ENCODE assay signal across 8 cellular contexts in genomic region chr20:63641792-63642517, GRCh38. TPM values are rescaled to one million over a fixed set of nuclear protein-coding genes. Genes with fewer than 3 reads are reported as not detected.
A peak's percentile ranks its signal among the peaks of the same experiment; 100 is the strongest.
DNase-seq lines count a peak whose midpoint lies in the region; ATAC-seq and TF ChIP-seq lines count a peak whose summit lies in the region.

No MANE protein-coding gene starts in this region.

- DNase-seq in AG04450 (ENCODE audit: low read depth, low spot score) = no peak
- peak; percentile 82 for DNase-seq in NCI-H345 treated with DMSO at 0.1 percent for 48 hours (lab: John Stamatoyannopoulos, UW; ENCODE audit: unreplicated experiment)
- DNase-seq in activated CD4-positive, alpha-beta T cell treated with anti-CD3 and anti-CD28 coated beads, Interleukin-2, amount 10 ng/mL, durations not matched to agents 24 days and 14 days = peak; percentile 99
- DNase-seq in dedifferentiated amniotic fluid mesenchymal stem cell (ENCODE audit: extremely low spot score) = peak; percentile 58
- DNase-seq in left lung = peak; percentile 88 to 97
- DNase-seq in stimulated activated CD4-positive, alpha-beta T cell treated with anti-CD3 and anti-CD28 coated beads, Interleukin-4, amount 100 ng/mL, for 24 hours = peak; percentile 97

- H3K27ac ChIP-seq in AG04450 (ENCODE audit: low read depth, low read length) (no peak overlapping the region), left lung (peak overlapping the region; percentile 84 to 94)

- H3K4me3 Mint-ChIP-seq in activated CD4-positive, alpha-beta T cell treated with anti-CD3 and anti-CD28 coated beads, Interleukin-2, amount 10 ng/mL, durations not matched to agents 24 days and 14 days = peak overlapping the region; percentile 75

- TF ChIP-seq CTCF in AG04450 (IDR thresholded peaks at IDR 0.05; ENCODE audit: low read depth, low read length) = peak; percentile 43
- peak in 1 of 2 donors; percentile 49 for TF ChIP-seq CTCF in left lung (IDR thresholded peaks at IDR 0.05)

- H3K36me3 Mint-ChIP-seq in activated CD4-positive, alpha-beta T cell treated with anti-CD3 and anti-CD28 coated beads, Interleukin-2, amount 10 ng/mL, durations not matched to agents 24 days and 14 days (ENCODE audit: low read depth) = peaks cover 2% of the 10 kb centered on the region

- CTCF ChIA-PET in AG04450 (lab: Charles Lee) = interaction anchor here (0.6 to 2.3 kb wide), 5 partner anchors 104 to 1301 kb away, joined by 3 to 10 read pairs (median 3); partner anchors contain the start of genes PRPF6 and PTK6

- H3K27me3 ChIP-seq in AG04450 (ENCODE audit: control insufficient read depth, insufficient read depth, low read length) (no peaks in the 10 kb centered on the region), left lung (no peaks in the 10 kb centered on the region)

- H3K4me3 ChIP-seq in AG04450 (ENCODE audit: low read depth, low read length) = peak overlapping the region; percentile 55
- peak overlapping the region; percentile 33 to 63 for H3K4me3 ChIP-seq in left lung

- no peaks in the 10 kb centered on the region; the same call in 1 of the 2 replicates for H3K9me3 ChIP-seq in AG04450 (ENCODE audit: control insufficient read depth, insufficient read depth, low read length)
- H3K9me3 ChIP-seq in left lung = no peaks in the 10 kb centered on the region

- intact Hi-C loops in activated CD4-positive, alpha-beta T cell treated with anti-CD3 and anti-CD28 coated beads, Interleukin-2, amount 10 ng/mL, durations not matched to agents 24 days and 14 days (cut with micrococcal nuclease) = no loop called here
- intact Hi-C loops in left lung (cut with DNase I) = no loop called here

- H3K9me3 Mint-ChIP-seq in activated CD4-positive, alpha-beta T cell treated with anti-CD3 and anti-CD28 coated beads, Interleukin-2, amount 10 ng/mL, durations not matched to agents 24 days and 14 days = no peaks in the 10 kb centered on the region

- POLR2A ChIA-PET in AG04450 (lab: Yijun Ruan, JAX) = interaction anchor here (0.7 to 2.0 kb wide), 3 partner anchors 10 to 66 kb away, joined by 3 to 6 read pairs (median 4); partner anchors contain the start of genes ARFRP1 and GMEB2

- peaks cover 0 to 45% of the 10 kb centered on the region in 2 donors for H3K4me1 ChIP-seq in left lung

- peaks cover 6% of the 10 kb centered on the region for H3K27me3 Mint-ChIP-seq in activated CD4-positive, alpha-beta T cell treated with anti-CD3 and anti-CD28 coated beads, Interleukin-2, amount 10 ng/mL, durations not matched to agents 24 days and 14 days

- ATAC-seq in GM18873 (IDR thresholded peaks at IDR 0.05; ENCODE audit: low FRiP score, unreplicated experiment) (peak; percentile 53), HG03135 (IDR thresholded peaks at IDR 0.05; ENCODE audit: unreplicated experiment) (peak; percentile 57), left lung (peak; percentile 93)

- H3K36me3 ChIP-seq in left lung = no peaks in the 10 kb centered on the region

- H3K27ac Mint-ChIP-seq in activated CD4-positive, alpha-beta T cell treated with anti-CD3 and anti-CD28 coated beads, Interleukin-2, amount 10 ng/mL, durations not matched to agents 24 days and 14 days = peak overlapping the region; percentile 20

- H3K4me1 Mint-ChIP-seq in activated CD4-positive, alpha-beta T cell treated with anti-CD3 and anti-CD28 coated beads, Interleukin-2, amount 10 ng/mL, durations not matched to agents 24 days and 14 days = peaks cover 26% of the 10 kb centered on the region

RNA-seq across cellular contexts. Expression of gene STMN3, which starts 11.3 kb away (rescaled TPM):
- 21.8 and 26.9 TPM in 2 replicates for polyA plus RNA-seq in AG04450 (2011; rRNA removed)
- 11.3 and 13.3 TPM in 2 replicates for polyA minus RNA-seq in AG04450 (2011; rRNA and poly(A)+ RNA removed)
- 9.7 and 10.7 TPM in 2 replicates for total RNA-seq in activated CD4-positive, alpha-beta T cell treated with anti-CD3 and anti-CD28 coated beads, Interleukin-2, amount 10 ng/mL, durations not matched to agents 24 days and 14 days
- 10 to 100 TPM; 12.6 to 13.1 TPM for total RNA-seq in left lung

RNA-seq across cellular contexts. Expression of gene GMEB2, which starts 15.1 kb away (rescaled TPM):
- 6.3 and 7.3 TPM in 2 replicates for polyA plus RNA-seq in AG04450 (2011; rRNA removed)
- polyA minus RNA-seq in AG04450 (2011; rRNA and poly(A)+ RNA removed) = 6.6 and 7.3 TPM in 2 replicates
- 13.9 and 14.1 TPM in 2 replicates for total RNA-seq in activated CD4-positive, alpha-beta T cell treated with anti-CD3 and anti-CD28 coated beads, Interleukin-2, amount 10 ng/mL, durations not matched to agents 24 days and 14 days
- total RNA-seq in left lung = 1 to 10 TPM; 8.1 to 9.8 TPM

RNA-seq across cellular contexts. Expression of gene RTEL1, which starts 16.2 kb away (rescaled TPM):
- polyA plus RNA-seq in AG04450 (2011; rRNA removed) = 11.3 and 14.6 TPM in 2 replicates
- polyA minus RNA-seq in AG04450 (2011; rRNA and poly(A)+ RNA removed) = 25.6 and 41.1 TPM in 2 replicates
- total RNA-seq in activated CD4-positive, alpha-beta T cell treated with anti-CD3 and anti-CD28 coated beads, Interleukin-2, amount 10 ng/mL, durations not matched to agents 24 days and 14 days = 60.7 and 64.7 TPM in 2 replicates
- 10 to 100 TPM; 22.3 to 38.8 TPM for total RNA-seq in left lung

RNA-seq across cellular contexts. Expression of gene TNFRSF6B, which starts 54.5 kb away (rescaled TPM):
- polyA plus RNA-seq in AG04450 (2011; rRNA removed) = 2.5 and 5.2 TPM in 2 replicates
- 0.74 and 1.2 TPM in 2 replicates for polyA minus RNA-seq in AG04450 (2011; rRNA and poly(A)+ RNA removed)
- total RNA-seq in activated CD4-positive, alpha-beta T cell treated with anti-CD3 and anti-CD28 coated beads, Interleukin-2, amount 10 ng/mL, durations not matched to agents 24 days and 14 days = not detected in 2 replicates
- 10 to 100 TPM in 1 of 2 donors, 1 to 10 TPM in 1; 3.6 to 17.6 TPM for total RNA-seq in left lung
